ENCODE assay signal across 26 cellular contexts in genomic region chr12:111046896-111047295, GRCh38. TPM values are rescaled to one million over a fixed set of nuclear protein-coding genes. Genes with fewer than 3 reads are reported as not detected.
"Had no signal": no experiment of that assay in that cellular context is flagged by ENCODE, and none has a peak within 500 bp of the region (broad histone marks: within the 10 kb centered on the region; RNA-seq: fewer than 3 reads in every experiment).

No MANE protein-coding gene starts in this region.

- DNase-seq: activated CD4-positive, alpha-beta T cell treated with anti-CD3 and anti-CD28 coated beads for 1 hour; activated naive CD4-positive, alpha-beta T cell treated with Interleukin-2 at 50 U/mL for 16 hours; activated naive CD8-positive, alpha-beta T cell treated with anti-CD3 and anti-CD28 coated beads for 36 hours; activated T-cell treated with anti-CD3 and anti-CD28 coated beads, Interleukin-2, amount 50 U/mL, for 1 hour; heart left ventricle; immature natural killer cell; kidney glomerular epithelial cell; mammary epithelial cell; midbrain; natural killer cell; ovary; right lobe of liver; stimulated activated CD4-positive, alpha-beta T cell treated with anti-CD3 and anti-CD28 coated beads, Interleukin-2, amount 100 ng/mL, for 24 hours; stomach; T-helper 1 cell; transverse colon; uterus; WERI-Rb-1 had no signal

- H3K4me1 Mint-ChIP-seq: activated naive CD8-positive, alpha-beta T cell treated with anti-CD3 and anti-CD28 coated beads for 36 hours; activated T-helper 17 cell treated with anti-CD3 and anti-CD28 coated beads, Interleukin-2, amount 50 U/mL, for 72 hours; immature natural killer cell; natural killer cell; stimulated activated effector memory CD8-positive, alpha-beta T cell treated with anti-CD3 and anti-CD28 coated beads, Interleukin-12 subunit alpha, Interleukin-12 subunit beta, amount 100 ng/mL, for 72 hours had no signal

- H3K36me3 Mint-ChIP-seq: activated naive CD8-positive, alpha-beta T cell treated with anti-CD3 and anti-CD28 coated beads for 36 hours; immature natural killer cell; natural killer cell; stimulated activated effector memory CD8-positive, alpha-beta T cell treated with anti-CD3 and anti-CD28 coated beads, Interleukin-12 subunit alpha, Interleukin-12 subunit beta, amount 100 ng/mL, for 72 hours had no signal

- H3K9me3 Mint-ChIP-seq: activated naive CD8-positive, alpha-beta T cell treated with anti-CD3 and anti-CD28 coated beads for 36 hours; activated T-helper 17 cell treated with anti-CD3 and anti-CD28 coated beads, Interleukin-2, amount 50 U/mL, for 72 hours; immature natural killer cell; natural killer cell; stimulated activated effector memory CD8-positive, alpha-beta T cell treated with anti-CD3 and anti-CD28 coated beads, Interleukin-12 subunit alpha, Interleukin-12 subunit beta, amount 100 ng/mL, for 72 hours had no signal

- H3K27ac Mint-ChIP-seq: activated naive CD8-positive, alpha-beta T cell treated with anti-CD3 and anti-CD28 coated beads for 36 hours; activated T-helper 17 cell treated with anti-CD3 and anti-CD28 coated beads, Interleukin-2, amount 50 U/mL, for 72 hours; immature natural killer cell; natural killer cell; stimulated activated effector memory CD8-positive, alpha-beta T cell treated with anti-CD3 and anti-CD28 coated beads, Interleukin-12 subunit alpha, Interleukin-12 subunit beta, amount 100 ng/mL, for 72 hours had no signal

- H3K27ac ChIP-seq: coronary artery, epithelial cell of prostate, heart left ventricle, left lung, neutrophil, ovary, right lobe of liver, skin epidermis, stomach, transverse colon, uterus, WERI-Rb-1 had no signal

- H3K36me3 ChIP-seq: heart left ventricle, left lung, neutrophil, ovary, right lobe of liver, stomach, transverse colon, uterus, WERI-Rb-1 had no signal

- H3K4me3 Mint-ChIP-seq: activated naive CD8-positive, alpha-beta T cell treated with anti-CD3 and anti-CD28 coated beads for 36 hours; activated T-helper 17 cell treated with anti-CD3 and anti-CD28 coated beads, Interleukin-2, amount 50 U/mL, for 72 hours; immature natural killer cell; natural killer cell; stimulated activated effector memory CD8-positive, alpha-beta T cell treated with anti-CD3 and anti-CD28 coated beads, Interleukin-12 subunit alpha, Interleukin-12 subunit beta, amount 100 ng/mL, for 72 hours had no signal

- H3K27me3 Mint-ChIP-seq: activated naive CD8-positive, alpha-beta T cell treated with anti-CD3 and anti-CD28 coated beads for 36 hours; activated T-helper 17 cell treated with anti-CD3 and anti-CD28 coated beads, Interleukin-2, amount 50 U/mL, for 72 hours had no signal

- H3K4me3 ChIP-seq: coronary artery, heart left ventricle, left lung, ovary, right lobe of liver, skin epidermis, stomach, transverse colon, uterus had no signal

- ATAC-seq: activated T-helper 17 cell treated with anti-CD3 and anti-CD28 coated beads, Interleukin-2, amount 50 U/mL, for 72 hours; heart left ventricle; left lung; natural killer cell; right lobe of liver; stimulated activated effector memory CD8-positive, alpha-beta T cell treated with anti-CD3 and anti-CD28 coated beads, Interleukin-12 subunit alpha, Interleukin-12 subunit beta, amount 100 ng/mL, for 72 hours had no signal

- H3K9me3 ChIP-seq: left lung, neutrophil, ovary, right lobe of liver, transverse colon, uterus had no signal

- H3K4me1 ChIP-seq: heart left ventricle, left lung, right lobe of liver, stomach, transverse colon, uterus had no signal

- H3K27me3 ChIP-seq: ovary, right lobe of liver, transverse colon, uterus had no signal

RNA-seq across cellular contexts. Expression of gene CUX2, which starts 12.9 kb away (rescaled TPM):
- total RNA-seq: fibroblast of villous mesenchyme, mammary epithelial cell had no signal
- polyA plus RNA-seq: heart left ventricle, immature natural killer cell, mammary epithelial cell had no signal
